Comparison of ENCODE assay signal across 9 cellular contexts in genomic region chr10:51669041-51669440, GRCh38.
"Had no signal": no experiment of that assay in that cellular context is flagged by ENCODE, and none has a peak within 500 bp of the region (broad histone marks: within the 10 kb centered on the region; RNA-seq: fewer than 3 reads in every experiment).

No MANE protein-coding gene starts in this region.

- DNase-seq: IMR-90, KBM-7, KG1 had no signal

- H3K27ac ChIP-seq: HL-60, KMS-11 had no signal

- H3K4me3 ChIP-seq: K562 had no signal

- H3K4me3 Mint-ChIP-seq: IgD-negative memory B cell had no signal

- FAIRE-seq: HepG2, HTR-8/SVneo, K562 had no signal

- H3K4me1 Mint-ChIP-seq: IgD-negative memory B cell had no signal

- H3K36me3 Mint-ChIP-seq: IgD-negative memory B cell had no signal

- H3K27ac Mint-ChIP-seq: IgD-negative memory B cell had no signal

- H3K27me3 Mint-ChIP-seq: IgD-negative memory B cell had no signal

- H3K9ac ChIP-seq: KMS-11 had no signal

- ATAC-seq: HepG2, K562 had no signal

- H3K4me2 ChIP-seq: KMS-11 had no signal
